Comparison of ENCODE assay signal across 11 cellular contexts in genomic region chr7:112572669-112573301, GRCh38.
DNase-seq lines count a peak whose midpoint lies in the region; ATAC-seq and TF ChIP-seq lines count a peak whose summit lies in the region.
"Had no signal": no experiment of that assay in that cellular context is flagged by ENCODE, and none has a peak within 500 bp of the region (broad histone marks: within the 10 kb centered on the region; RNA-seq: fewer than 3 reads in every experiment).

No MANE protein-coding gene starts in this region.

- WGBS in heart right ventricle, 2 donors, result 41 to 42% methylated on average over 1 of the region's 1 CpG
- 19 to 55% (median 31%) methylated on average over 1 of the region's 1 CpG for WGBS in stomach, 5 donors
- WGBS in esophagus muscularis mucosa, result 81% methylated on average over 1 of the region's 1 CpG

- H3K4me3 Mint-ChIP-seq in activated CD8-positive, alpha-beta T cell treated with anti-CD3 and anti-CD28 coated beads for 36 hours, result no peak overlapping the region
- H3K4me3 Mint-ChIP-seq in activated CD4-positive, alpha-beta memory T cell treated with anti-CD3 and anti-CD28 coated beads, Interleukin-2, amount 10 ng/mL, durations not matched to agents 7 days and 5 days, result no peak overlapping the region
- H3K4me3 Mint-ChIP-seq: naive thymus-derived CD8-positive, alpha-beta T cell; T-cell had no signal

- TF ChIP-seq EP300 in stomach (IDR thresholded peaks at IDR 0.05) (no peak), esophagus muscularis mucosa (IDR thresholded peaks at IDR 0.05) (no peak)

- peaks cover 1% of the 10 kb centered on the region for H3K27me3 Mint-ChIP-seq in activated CD8-positive, alpha-beta T cell treated with anti-CD3 and anti-CD28 coated beads for 36 hours
- no peaks in the 10 kb centered on the region for H3K27me3 Mint-ChIP-seq in activated CD4-positive, alpha-beta memory T cell treated with anti-CD3 and anti-CD28 coated beads, Interleukin-2, amount 10 ng/mL, durations not matched to agents 7 days and 5 days

- H3K4me3 ChIP-seq in heart right ventricle (no peak overlapping the region), stomach (no peak overlapping the region), esophagus muscularis mucosa (no peak overlapping the region)

- no peaks in the 10 kb centered on the region for H3K36me3 Mint-ChIP-seq in activated CD8-positive, alpha-beta T cell treated with anti-CD3 and anti-CD28 coated beads for 36 hours (ENCODE audit: low read depth)
- no peaks in the 10 kb centered on the region for H3K36me3 Mint-ChIP-seq in activated CD4-positive, alpha-beta memory T cell treated with anti-CD3 and anti-CD28 coated beads, Interleukin-2, amount 10 ng/mL, durations not matched to agents 7 days and 5 days (ENCODE audit: low read depth)
- H3K36me3 Mint-ChIP-seq: T-cell had no signal

- H3K9me3 ChIP-seq in heart right ventricle, result peaks cover 0 to 3% (median 0%) of the 10 kb centered on the region in 11 donors
- H3K9me3 ChIP-seq in stomach, result no peaks in the 10 kb centered on the region
- H3K9me3 ChIP-seq in esophagus muscularis mucosa, result no peaks in the 10 kb centered on the region

- no peaks in the 10 kb centered on the region for H3K36me3 ChIP-seq in heart right ventricle
- no peaks in the 10 kb centered on the region for H3K36me3 ChIP-seq in stomach
- no peaks in the 10 kb centered on the region for H3K36me3 ChIP-seq in esophagus muscularis mucosa

- ATAC-seq in heart right ventricle, result peak in 5 of 8 donors; percentile 16 to 38 (median 23)
- ATAC-seq in activated CD8-positive, alpha-beta T cell treated with anti-CD3 and anti-CD28 coated beads for 36 hours, result no peak

- H3K4me1 ChIP-seq in heart right ventricle (peaks cover 0 to 35% (median 19%) of the 10 kb centered on the region in 9 donors), stomach (peaks cover 0 to 16% (median 7%) of the 10 kb centered on the region in 4 donors), esophagus muscularis mucosa (peaks cover 0 to 16% (median 4%) of the 10 kb centered on the region in 4 donors)

- no peak for TF ChIP-seq POLR2A in stomach (IDR thresholded peaks at IDR 0.05)
- TF ChIP-seq POLR2A in esophagus muscularis mucosa (IDR thresholded peaks at IDR 0.05; ENCODE audit: low read depth), result no peak

- H3K27me3 ChIP-seq in heart right ventricle (no peaks in the 10 kb centered on the region), stomach (no peaks in the 10 kb centered on the region), esophagus muscularis mucosa (no peaks in the 10 kb centered on the region)

- POLR2A ChIA-PET in activated CD8-positive, alpha-beta T cell treated with anti-CD3 and anti-CD28 coated beads for 36 hours (lab: Charles Lee), result no interaction called here
- POLR2A ChIA-PET in activated CD4-positive, alpha-beta memory T cell treated with anti-CD3 and anti-CD28 coated beads, Interleukin-2, amount 10 ng/mL, durations not matched to agents 7 days and 5 days (lab: Charles Lee), result no interaction called here

- peaks cover 7% of the 10 kb centered on the region for H3K9me3 Mint-ChIP-seq in activated CD8-positive, alpha-beta T cell treated with anti-CD3 and anti-CD28 coated beads for 36 hours
- peaks cover 3% of the 10 kb centered on the region for H3K9me3 Mint-ChIP-seq in activated CD4-positive, alpha-beta memory T cell treated with anti-CD3 and anti-CD28 coated beads, Interleukin-2, amount 10 ng/mL, durations not matched to agents 7 days and 5 days

- no peak overlapping the region for H3K27ac Mint-ChIP-seq in activated CD8-positive, alpha-beta T cell treated with anti-CD3 and anti-CD28 coated beads for 36 hours
- H3K27ac Mint-ChIP-seq in activated CD4-positive, alpha-beta memory T cell treated with anti-CD3 and anti-CD28 coated beads, Interleukin-2, amount 10 ng/mL, durations not matched to agents 7 days and 5 days, result no peak overlapping the region
- H3K27ac Mint-ChIP-seq: T-cell had no signal

- H3K27ac ChIP-seq in heart right ventricle (peak overlapping the region; percentile 11 to 83 (median 54)), stomach (peak overlapping the region in 3 of 5 donors; percentile 44 to 65 (median 47)), esophagus muscularis mucosa (replicated peaks in 1 of 4) (no peak overlapping the region)

- intact Hi-C loops in heart right ventricle (cut with DNase I) (loop anchor here in 1 of 10 donors (2.0 kb wide), 1 partner anchor 550 kb away; no protein-coding TSS in a partner anchor), stomach (cut with DNase I; ENCODE audit: low total_unique reads) (no loop called here), esophagus muscularis mucosa (cut with DNase I) (no loop called here)
- intact Hi-C loops in activated CD8-positive, alpha-beta T cell treated with anti-CD3 and anti-CD28 coated beads for 36 hours (cut with micrococcal nuclease), result no loop called here

- H3K4me1 Mint-ChIP-seq in activated CD8-positive, alpha-beta T cell treated with anti-CD3 and anti-CD28 coated beads for 36 hours (ENCODE audit: low read depth), result peaks cover 11% of the 10 kb centered on the region
- H3K4me1 Mint-ChIP-seq in activated CD4-positive, alpha-beta memory T cell treated with anti-CD3 and anti-CD28 coated beads, Interleukin-2, amount 10 ng/mL, durations not matched to agents 7 days and 5 days, result no peaks in the 10 kb centered on the region

- TF ChIP-seq CTCF in heart right ventricle (IDR thresholded peaks at IDR 0.05) (no peak), stomach (IDR thresholded peaks at IDR 0.05) (no peak), esophagus muscularis mucosa (IDR thresholded peaks at IDR 0.05) (no peak)
- no peak for TF ChIP-seq CTCF in activated CD8-positive, alpha-beta T cell treated with anti-CD3 and anti-CD28 coated beads for 36 hours (IDR thresholded peaks at IDR 0.05)

- CTCF ChIA-PET in activated CD8-positive, alpha-beta T cell treated with anti-CD3 and anti-CD28 coated beads for 36 hours (lab: Charles Lee), result interaction anchor here (0.6 to 2.1 kb wide), 3 partner anchors 22 to 852 kb away, joined by 3 to 6 read pairs (median 4); no protein-coding TSS in a partner anchor
- CTCF ChIA-PET in activated CD4-positive, alpha-beta memory T cell treated with anti-CD3 and anti-CD28 coated beads, Interleukin-2, amount 10 ng/mL, durations not matched to agents 7 days and 5 days (lab: Charles Lee), result no interaction called here

- peak; percentile 10 for DNase-seq in NCI-H2196 (lab: John Stamatoyannopoulos, UW; ENCODE audit: unreplicated experiment)
- DNase-seq in NCI-H2196 treated with DMSO at 0.1 percent for 48 hours (lab: John Stamatoyannopoulos, UW; ENCODE audit: unreplicated experiment), result no peak
- DNase-seq in NCI-H510A (lab: John Stamatoyannopoulos, UW), result peak; percentile 38
- no peak for DNase-seq in heart right ventricle
- no peak for DNase-seq in stomach
- no peak for DNase-seq in esophagus muscularis mucosa (ENCODE audit: extremely low spot score)
- DNase-seq in activated CD8-positive, alpha-beta T cell treated with anti-CD3 and anti-CD28 coated beads for 36 hours, result no peak
- no peak for DNase-seq in activated CD4-positive, alpha-beta memory T cell treated with anti-CD3 and anti-CD28 coated beads, Interleukin-2, amount 10 ng/mL, durations not matched to agents 7 days and 5 days
- DNase-seq: 8988T, T-cell had no signal

Comparison
In these comparisons a context has a peak if more than half of its experiments do, and no peak if none do; other contexts are left out.
1. DNase-seq: peak in NCI-H2196 (single experiment) and NCI-H510A (single experiment); none in NCI-H2196 treated with DMSO at 0.1 percent for 48 hours (single experiment), heart right ventricle (0 of 2), stomach (single experiment), esophagus muscularis mucosa (single experiment), activated CD8-positive, alpha-beta T cell treated with anti-CD3 and anti-CD28 coated beads for 36 hours (single experiment) and activated CD4-positive, alpha-beta memory T cell treated with anti-CD3 and anti-CD28 coated beads, Interleukin-2, amount 10 ng/mL, durations not matched to agents 7 days and 5 days (single experiment).
2. H3K27ac ChIP-seq: peak in heart right ventricle (10 of 10) and stomach (3 of 5); none in esophagus muscularis mucosa (0 of 4).